ENCODE assay signal across 2 cellular contexts in the genomic region with DNA sequence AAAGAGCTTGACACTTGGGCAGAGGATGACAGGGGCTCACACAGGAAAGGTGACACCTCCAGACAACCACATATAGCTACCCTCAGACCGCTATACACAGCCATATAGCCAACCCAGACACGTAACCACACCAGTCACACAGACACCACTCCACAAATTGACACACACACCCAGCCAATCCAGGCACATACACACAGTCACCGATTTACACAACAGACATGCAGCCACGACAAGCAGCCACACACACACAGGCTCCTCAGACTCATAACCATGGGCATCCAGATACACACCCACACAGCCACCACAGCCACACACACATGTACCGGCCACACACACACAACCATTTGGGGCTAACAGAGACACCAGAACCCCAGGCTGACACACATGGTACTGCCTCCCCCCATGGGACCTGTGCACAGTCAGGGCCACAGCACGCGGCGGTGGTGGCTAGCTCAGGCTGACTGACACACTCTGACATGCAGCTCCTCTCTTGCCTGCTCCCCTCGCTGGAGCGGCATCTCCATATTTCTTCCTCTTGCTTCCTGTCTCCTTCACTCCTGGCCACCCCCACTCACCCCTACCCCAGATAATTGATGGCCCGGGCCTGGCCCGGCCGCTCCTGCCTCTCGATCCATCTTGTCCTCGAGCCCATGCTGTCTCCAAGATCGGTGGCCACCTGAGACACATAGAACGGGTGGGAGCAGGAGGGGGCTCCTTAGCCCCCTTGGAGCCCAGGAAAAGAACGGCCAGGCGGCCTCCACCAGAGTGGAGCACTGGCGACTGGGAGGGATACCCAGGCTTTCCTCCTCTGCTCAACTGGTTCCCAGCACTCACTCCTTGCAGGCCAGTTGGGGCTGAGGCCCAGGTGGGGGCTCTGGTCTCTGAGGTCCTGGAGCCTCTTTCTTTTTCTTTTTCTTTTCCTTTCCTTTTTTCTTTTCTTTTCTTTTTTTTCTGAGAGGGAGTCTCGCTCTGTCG.
A peak's percentile ranks its signal among the peaks of the same experiment; 100 is the strongest.
TF ChIP-seq lines count a peak whose summit lies in the region.

No MANE protein-coding gene starts in this region.

TF ChIP-seq in GM12891, 5 proteins besides CTCF, POLR2A, EP300 and RAD21:
- TF ChIP-seq PAX5 (IDR thresholded peaks at IDR 0.05; ENCODE audit: insufficient read depth, low read length, severe bottlenecking) (no peak), SPI1 (IDR thresholded peaks at IDR 0.05; ENCODE audit: low read depth, low read length) (no peak), POLR2AphosphoS5 (IDR thresholded peaks at IDR 0.05; ENCODE audit: low read depth, low read length) (no peak), TAF1 (IDR thresholded peaks at IDR 0.05; ENCODE audit: low read depth, low read length) (no peak), POU2F2 (IDR thresholded peaks at IDR 0.05; ENCODE audit: low read depth, low read length) (no peak)

TF ChIP-seq in GM12878, 131 proteins besides CTCF, POLR2A, EP300 and RAD21:
- TF ChIP-seq HDGF (IDR thresholded peaks at IDR 0.05): peak; percentile 85; the same call in 1 of the 2 replicates
- TF ChIP-seq EGR1 (IDR thresholded peaks at IDR 0.05; ENCODE audit: borderline replicate concordance in 1 of 2, low read depth in 2 of 2, low read length in 2 of 2): no peak
